18 cellular contexts compared by ENCODE assay signal in the genomic region with DNA sequence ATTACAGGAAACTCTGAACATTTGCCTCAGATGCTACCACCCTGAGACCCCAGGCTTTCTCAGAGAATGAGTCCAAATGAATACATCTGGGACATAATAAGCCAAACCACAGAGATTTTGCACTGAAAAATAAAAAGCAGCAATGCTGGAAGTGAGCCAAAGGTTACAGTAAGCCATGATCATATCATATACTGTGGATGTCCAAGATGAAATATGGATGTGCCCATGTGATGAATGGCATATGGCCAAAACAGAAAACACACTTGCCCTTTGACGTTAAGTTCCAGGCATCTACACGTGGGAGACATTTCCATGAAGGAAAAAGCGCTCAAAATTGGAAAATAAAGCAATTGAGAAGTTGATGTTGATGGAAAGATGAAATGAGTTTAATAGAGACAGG.
A peak's percentile ranks its signal among the peaks of the same experiment; 100 is the strongest.
DNase-seq lines count a peak whose midpoint lies in the region; ATAC-seq and TF ChIP-seq lines count a peak whose summit lies in the region.
"Had no signal": no experiment of that assay in that cellular context is flagged by ENCODE, and none has a peak within 500 bp of the region (broad histone marks: within the 10 kb centered on the region; RNA-seq: fewer than 3 reads in every experiment).

No MANE protein-coding gene starts in this region.

- H3K36me3 ChIP-seq in SK-N-SH (replicated peaks in 1 of 2; ENCODE audit: control insufficient read depth in 1 of 2, insufficient read depth in 2 of 2, low read length in 1 of 2) (no peaks in the 10 kb centered on the region), OCI-LY3 (replicated peaks; ENCODE audit: low read depth, low read length) (no peaks in the 10 kb centered on the region)
- H3K36me3 ChIP-seq: BLaER1 treated with 17β-estradiol and CSF1 and Interleukin-3, amounts not matched to agents 10 nM and 100 nM had no signal

- TF ChIP-seq RAD21 in SK-N-SH (IDR thresholded peaks at IDR 0.05; ENCODE audit: low read length): no peak

- H3K9ac ChIP-seq in SK-N-SH (no peak overlapping the region), OCI-LY3 (ENCODE audit: low read length) (no peak overlapping the region)
- H3K9ac ChIP-seq: BLaER1 treated with 17β-estradiol and CSF1 and Interleukin-3, amounts not matched to agents 10 nM and 100 nM had no signal

- no peaks in the 10 kb centered on the region for H3F3A ChIP-seq in SK-N-SH (replicated peaks; ENCODE audit: insufficient read depth)

- H3K4me3 ChIP-seq in SK-N-SH (ENCODE audit: low read depth in 2 of 2, low read length in 1 of 2) (no peak overlapping the region), OCI-LY3 (ENCODE audit: low read length) (no peak overlapping the region)
- H3K4me3 ChIP-seq: BLaER1 treated with 17β-estradiol and CSF1 and Interleukin-3, amounts not matched to agents 10 nM and 100 nM; GM23338 had no signal

- POLR2A ChIA-PET in SK-N-SH (lab: Yijun Ruan, JAX): no interaction called here

- WGBS in SK-N-SH (ENCODE audit: low lambda C conversion rate): 11% methylated on average over 3 of the region's 3 CpGs

- no peak for ATAC-seq in SK-N-SH treated with all-trans-retinoic acid at 6 μM for 48 hours
- no peak for ATAC-seq in GM18873 (IDR thresholded peaks at IDR 0.05; ENCODE audit: low FRiP score, unreplicated experiment)
- ATAC-seq in HG02885 (IDR thresholded peaks at IDR 0.05; ENCODE audit: poor library complexity, unreplicated experiment): no peak
- ATAC-seq: GM23338 had no signal

- H2AFZ ChIP-seq in SK-N-SH (ENCODE audit: low read depth) (no peak overlapping the region), OCI-LY3 (ENCODE audit: low read depth, low read length) (no peak overlapping the region)
- H2AFZ ChIP-seq: GM23338 had no signal

- peak in 1 of 2 experiments; percentile 75; a peak in 2 of 4 replicates for TF ChIP-seq EP300 in SK-N-SH (IDR thresholded peaks at IDR 0.05; ENCODE audit: borderline replicate concordance in 1 of 2, low read depth in 1 of 2, low read length in 1 of 2)

- H3K27me3 ChIP-seq in SK-N-SH (ENCODE audit: insufficient read depth): no peaks in the 10 kb centered on the region
- H3K27me3 ChIP-seq in OCI-LY3 (ENCODE audit: low read depth, low read length): no peaks in the 10 kb centered on the region
- H3K27me3 ChIP-seq: BLaER1 treated with 17β-estradiol and CSF1 and Interleukin-3, amounts not matched to agents 10 nM and 100 nM had no signal

- H3K9me3 ChIP-seq in SK-N-SH (no peaks in the 10 kb centered on the region), OCI-LY3 (ENCODE audit: insufficient read depth, low read length) (no peaks in the 10 kb centered on the region)
- H3K9me3 ChIP-seq: BLaER1 treated with 17β-estradiol and CSF1 and Interleukin-3, amounts not matched to agents 10 nM and 100 nM; Caco-2 had no signal

- H3K27ac ChIP-seq in SK-N-SH (ENCODE audit: low read depth in 2 of 2, low read length in 1 of 2) (no peak overlapping the region), OCI-LY3 (ENCODE audit: low read length) (no peak overlapping the region)
- H3K27ac ChIP-seq: 22Rv1; BLaER1 treated with 17β-estradiol and CSF1 and Interleukin-3, amounts not matched to agents 10 nM and 100 nM had no signal

- no peak for TF ChIP-seq CTCF in SK-N-SH (IDR thresholded peaks at IDR 0.05)
- no peak for TF ChIP-seq CTCF in OCI-LY3 (IDR thresholded peaks at IDR 0.05; ENCODE audit: low read depth, low read length)

- no peaks in the 10 kb centered on the region for H3K9me2 ChIP-seq in SK-N-SH

- H3K79me2 ChIP-seq in SK-N-SH (ENCODE audit: insufficient read depth): no peaks in the 10 kb centered on the region
- H3K79me2 ChIP-seq in OCI-LY3 (ENCODE audit: low read length): no peaks in the 10 kb centered on the region

- DNase-seq in SK-N-SH (peak; percentile 21), foreskin melanocyte (peak; percentile 4), NCI-H1436 (lab: John Stamatoyannopoulos, UW) (no peak), cortex of kidney (lab: John Stamatoyannopoulos, UW) (no peak)
- DNase-seq: ACHN; Caco-2; CD4-positive, alpha-beta memory T cell; DND-41; NCI-H187; NCI-H2107; SIG-M5 had no signal

- CTCF ChIA-PET in SK-N-SH (lab: Yijun Ruan, JAX): no interaction called here

- H3K4me1 ChIP-seq in SK-N-SH (ENCODE audit: control insufficient read depth in 1 of 2, insufficient read depth in 2 of 2, low read depth in 1 of 2, low read length in 1 of 2): peaks cover 0 to 5% of the 10 kb centered on the region in 2 experiments; a peak in 2 of 4 replicates
- peaks cover 10% of the 10 kb centered on the region for H3K4me1 ChIP-seq in OCI-LY3 (ENCODE audit: low read length)
- H3K4me1 ChIP-seq: Caco-2 had no signal

- no peak overlapping the region for H3K4me2 ChIP-seq in SK-N-SH
- H3K4me2 ChIP-seq in OCI-LY3 (ENCODE audit: low read length): 0 out of 2 replicates have a peak overlapping the region, but pooled peaks have one; percentile 17
- H3K4me2 ChIP-seq: GM23338 had no signal

- H4K20me1 ChIP-seq in SK-N-SH (ENCODE audit: insufficient read depth) (no peaks in the 10 kb centered on the region), OCI-LY3 (ENCODE audit: insufficient read depth, low read length) (no peaks in the 10 kb centered on the region)
- H4K20me1 ChIP-seq: BLaER1 treated with 17β-estradiol and CSF1 and Interleukin-3, amounts not matched to agents 10 nM and 100 nM had no signal

TF ChIP-seq in SK-N-SH, 30 proteins besides CTCF, POLR2A, EP300 and RAD21:
- no peak for TF ChIP-seq SIN3A (IDR thresholded peaks at IDR 0.05; ENCODE audit: borderline replicate concordance, low read depth, low read length)
- peak; percentile 75 for TF ChIP-seq GATA2 (CRISPR knock-in tag; IDR thresholded peaks at IDR 0.05)
- peak; percentile 58; the same call in 1 of the 2 replicates for TF ChIP-seq MXI1 (IDR thresholded peaks at IDR 0.05; ENCODE audit: low read depth, low read length)
- TF ChIP-seq NFIC (IDR thresholded peaks at IDR 0.05; ENCODE audit: borderline replicate concordance): 0 out of 2 replicates have a peak, but pooled peaks have one; percentile 23
- TF ChIP-seq FOXJ3 (CRISPR knock-in tag; IDR thresholded peaks at IDR 0.05): peak; percentile 29; the same call in 1 of the 2 replicates

TF ChIP-seq in SK-N-SH treated with all-trans-retinoic acid at 6 μM for 48 hours, 23 proteins besides CTCF, POLR2A, EP300 and RAD21 (continues in another document):
- no peak for TF ChIP-seq ZC3H10 (CRISPR knock-in tag; IDR thresholded peaks at IDR 0.05)
- TF ChIP-seq CSDC2 (CRISPR knock-in tag; IDR thresholded peaks at IDR 0.05): no peak
- TF ChIP-seq, protein P1, sequence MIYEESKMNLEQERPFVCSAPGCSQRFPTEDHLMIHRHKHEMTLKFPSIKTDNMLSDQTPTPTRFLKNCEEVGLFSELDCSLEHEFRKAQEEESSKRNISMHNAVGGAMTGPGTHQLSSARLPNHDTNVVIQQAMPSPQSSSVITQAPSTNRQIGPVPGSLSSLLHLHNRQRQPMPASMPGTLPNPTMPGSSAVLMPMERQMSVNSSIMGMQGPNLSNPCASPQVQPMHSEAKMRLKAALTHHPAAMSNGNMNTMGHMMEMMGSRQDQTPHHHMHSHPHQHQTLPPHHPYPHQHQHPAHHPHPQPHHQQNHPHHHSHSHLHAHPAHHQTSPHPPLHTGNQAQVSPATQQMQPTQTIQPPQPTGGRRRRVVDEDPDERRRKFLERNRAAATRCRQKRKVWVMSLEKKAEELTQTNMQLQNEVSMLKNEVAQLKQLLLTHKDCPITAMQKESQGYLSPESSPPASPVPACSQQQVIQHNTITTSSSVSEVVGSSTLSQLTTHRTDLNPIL (CRISPR knock-in tag; IDR thresholded peaks at IDR 0.05; ENCODE audit: low read depth): no peak
- TF ChIP-seq, protein P2, sequence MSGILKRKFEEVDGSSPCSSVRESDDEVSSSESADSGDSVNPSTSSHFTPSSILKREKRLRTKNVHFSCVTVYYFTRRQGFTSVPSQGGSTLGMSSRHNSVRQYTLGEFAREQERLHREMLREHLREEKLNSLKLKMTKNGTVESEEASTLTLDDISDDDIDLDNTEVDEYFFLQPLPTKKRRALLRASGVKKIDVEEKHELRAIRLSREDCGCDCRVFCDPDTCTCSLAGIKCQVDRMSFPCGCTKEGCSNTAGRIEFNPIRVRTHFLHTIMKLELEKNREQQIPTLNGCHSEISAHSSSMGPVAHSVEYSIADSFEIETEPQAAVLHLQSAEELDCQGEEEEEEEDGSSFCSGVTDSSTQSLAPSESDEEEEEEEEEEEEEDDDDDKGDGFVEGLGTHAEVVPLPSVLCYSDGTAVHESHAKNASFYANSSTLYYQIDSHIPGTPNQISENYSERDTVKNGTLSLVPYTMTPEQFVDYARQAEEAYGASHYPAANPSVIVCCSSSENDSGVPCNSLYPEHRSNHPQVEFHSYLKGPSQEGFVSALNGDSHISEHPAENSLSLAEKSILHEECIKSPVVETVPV (CRISPR knock-in tag; IDR thresholded peaks at IDR 0.05): no peak
- no peak for TF ChIP-seq ZFP3 (CRISPR knock-in tag; IDR thresholded peaks at IDR 0.05)
- TF ChIP-seq, protein P3, sequence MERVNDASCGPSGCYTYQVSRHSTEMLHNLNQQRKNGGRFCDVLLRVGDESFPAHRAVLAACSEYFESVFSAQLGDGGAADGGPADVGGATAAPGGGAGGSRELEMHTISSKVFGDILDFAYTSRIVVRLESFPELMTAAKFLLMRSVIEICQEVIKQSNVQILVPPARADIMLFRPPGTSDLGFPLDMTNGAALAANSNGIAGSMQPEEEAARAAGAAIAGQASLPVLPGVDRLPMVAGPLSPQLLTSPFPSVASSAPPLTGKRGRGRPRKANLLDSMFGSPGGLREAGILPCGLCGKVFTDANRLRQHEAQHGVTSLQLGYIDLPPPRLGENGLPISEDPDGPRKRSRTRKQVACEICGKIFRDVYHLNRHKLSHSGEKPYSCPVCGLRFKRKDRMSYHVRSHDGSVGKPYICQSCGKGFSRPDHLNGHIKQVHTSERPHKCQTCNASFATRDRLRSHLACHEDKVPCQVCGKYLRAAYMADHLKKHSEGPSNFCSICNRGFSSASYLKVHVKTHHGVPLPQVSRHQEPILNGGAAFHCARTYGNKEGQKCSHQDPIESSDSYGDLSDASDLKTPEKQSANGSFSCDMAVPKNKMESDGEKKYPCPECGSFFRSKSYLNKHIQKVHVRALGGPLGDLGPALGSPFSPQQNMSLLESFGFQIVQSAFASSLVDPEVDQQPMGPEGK (CRISPR knock-in tag; IDR thresholded peaks at IDR 0.05; ENCODE audit: borderline replicate concordance): no peak
- TF ChIP-seq, protein P4, sequence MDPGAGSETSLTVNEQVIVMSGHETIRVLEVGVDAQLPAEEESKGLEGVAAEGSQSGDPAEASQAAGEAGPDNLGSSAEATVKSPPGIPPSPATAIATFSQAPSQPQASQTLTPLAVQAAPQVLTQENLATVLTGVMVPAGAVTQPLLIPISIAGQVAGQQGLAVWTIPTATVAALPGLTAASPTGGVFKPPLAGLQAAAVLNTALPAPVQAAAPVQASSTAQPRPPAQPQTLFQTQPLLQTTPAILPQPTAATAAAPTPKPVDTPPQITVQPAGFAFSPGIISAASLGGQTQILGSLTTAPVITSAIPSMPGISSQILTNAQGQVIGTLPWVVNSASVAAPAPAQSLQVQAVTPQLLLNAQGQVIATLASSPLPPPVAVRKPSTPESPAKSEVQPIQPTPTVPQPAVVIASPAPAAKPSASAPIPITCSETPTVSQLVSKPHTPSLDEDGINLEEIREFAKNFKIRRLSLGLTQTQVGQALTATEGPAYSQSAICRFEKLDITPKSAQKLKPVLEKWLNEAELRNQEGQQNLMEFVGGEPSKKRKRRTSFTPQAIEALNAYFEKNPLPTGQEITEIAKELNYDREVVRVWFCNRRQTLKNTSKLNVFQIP (CRISPR knock-in tag; IDR thresholded peaks at IDR 0.05; ENCODE audit: borderline replicate concordance, low read depth): no peak
- no peak for TF ChIP-seq SNAI2 (CRISPR knock-in tag; IDR thresholded peaks at IDR 0.05)

Comparison
In these comparisons a context has a peak if more than half of its experiments do, and no peak if none do; other contexts are left out.
1. DNase-seq: peak in SK-N-SH (single experiment) and foreskin melanocyte (single experiment); none in NCI-H1436 (single experiment) and cortex of kidney (single experiment).